ENCODE assay signal across 1 cellular context in genomic region chr7:16603633-16604032, GRCh38.
TF ChIP-seq lines count a peak whose summit lies in the region.

No MANE protein-coding gene starts in this region.

TF ChIP-seq in HepG2, 621 proteins besides CTCF, POLR2A, EP300 and RAD21:
- no peak for TF ChIP-seq ZFP1 (CRISPR knock-in tag; IDR thresholded peaks at IDR 0.05)
- no peak for TF ChIP-seq ZNF18 (CRISPR knock-in tag; IDR thresholded peaks at IDR 0.05; ENCODE audit: insufficient replicate concordance)
- 0 out of 2 replicates have a peak, but pooled peaks have one; percentile 18 for TF ChIP-seq RFX1 (IDR thresholded peaks at IDR 0.05)
TF ChIP-seq in HepG2: peak in this region for 1.
